In genomic region chr12:124745468-124745890, GRCh38 we compare ENCODE assay signal across 9 cellular contexts.
DNase-seq lines count a peak whose midpoint lies in the region; ATAC-seq, FAIRE-seq and TF ChIP-seq lines count a peak whose summit lies in the region.
"Had no signal": no experiment of that assay in that cellular context is flagged by ENCODE, and none has a peak within 500 bp of the region (broad histone marks: within the 10 kb centered on the region; RNA-seq: fewer than 3 reads in every experiment).

No MANE protein-coding gene starts in this region.

- in situ Hi-C loops in ACHN (cut with HindIII; ENCODE audit: low pct_ligation_motif_present, low pct_unique_long_range_greater_than_20kb, low sequenced_read_pairs) = no loop called here

- no peaks in the 10 kb centered on the region for H3K9me2 ChIP-seq in PC-9 (ENCODE audit: insufficient read depth)

- no peak overlapping the region for H3K4me3 ChIP-seq in PC-9
- peak overlapping the region in 1 of 4 donors; percentile 48 for H3K4me3 ChIP-seq in esophagus squamous epithelium
- no peak overlapping the region for H3K4me3 ChIP-seq in parathyroid adenoma (ENCODE audit: low read depth, low read length)

- H3K4me1 ChIP-seq in PC-9 (replicated peaks; ENCODE audit: insufficient read depth) (peaks cover 28% of the 10 kb centered on the region), esophagus squamous epithelium (peaks cover 18 to 37% (median 30%) of the 10 kb centered on the region in 3 donors), parathyroid adenoma (peaks cover 2% of the 10 kb centered on the region)

- no peak overlapping the region for H3K9ac ChIP-seq in parathyroid adenoma

- H3K79me2 ChIP-seq in PC-9 (ENCODE audit: low read depth) (no peaks in the 10 kb centered on the region), parathyroid adenoma (no peaks in the 10 kb centered on the region)

- no peak for ATAC-seq in HG03354 (IDR thresholded peaks at IDR 0.05; ENCODE audit: poor library complexity, severe bottlenecking, unreplicated experiment)
- ATAC-seq in GM18873 (IDR thresholded peaks at IDR 0.05; ENCODE audit: low FRiP score, unreplicated experiment) = no peak
- ATAC-seq in GM19452 (IDR thresholded peaks at IDR 0.05; ENCODE audit: unreplicated experiment) = no peak

- H2AFZ ChIP-seq in PC-9 (no peak overlapping the region), parathyroid adenoma (peak overlapping the region; percentile 28)

- no peak for FAIRE-seq in RCC 7860 (lab: Jason Lieb, UNC)

- TF ChIP-seq POLR2A in esophagus squamous epithelium (IDR thresholded peaks at IDR 0.05) = no peak

- CTCF ChIA-PET in PC-9 (lab: Charles Lee) = no interaction called here

- no peaks in the 10 kb centered on the region for H4K20me1 ChIP-seq in PC-9 (ENCODE audit: insufficient read depth)

- H3K9me3 ChIP-seq in PC-9 (ENCODE audit: insufficient read depth, low read depth) (no peaks in the 10 kb centered on the region), esophagus squamous epithelium (no peaks in the 10 kb centered on the region), parathyroid adenoma (ENCODE audit: control insufficient read depth, low read length) (no peaks in the 10 kb centered on the region)

- intact Hi-C loops in PC-9 (cut with micrococcal nuclease; ENCODE audit: unreplicated experiment) = no loop called here
- intact Hi-C loops in esophagus squamous epithelium (cut with DNase I) = no loop called here

- 23 to 38% methylated on average over 5 of the region's 5 CpGs for WGBS in esophagus squamous epithelium, 2 donors

- TF ChIP-seq CTCF in PC-9 (conservative IDR thresholded peaks at IDR 0.05) (no peak), esophagus squamous epithelium (IDR thresholded peaks at IDR 0.05) (no peak), parathyroid adenoma (IDR thresholded peaks at IDR 0.05) (no peak)

- DNase-seq in ACHN = peak; percentile 39
- DNase-seq in PC-9 = no peak
- no peak for DNase-seq in esophagus squamous epithelium (lab: John Stamatoyannopoulos, UW)
- DNase-seq in RCC 7860 (ENCODE audit: low spot score) = no peak
- DNase-seq: CD8-positive, alpha-beta memory T cell had no signal

- no TSS peak for BruUV-seq in PC-9 (replicated peaks; lab: Mats Ljungman, UMichigan)

- no peak overlapping the region; the same call in 1 of the 2 replicates for H3K27ac ChIP-seq in PC-9
- peak overlapping the region; percentile 48 to 93 (median 80) for H3K27ac ChIP-seq in esophagus squamous epithelium
- H3K27ac ChIP-seq in parathyroid adenoma = peak overlapping the region; percentile 39

- H3F3A ChIP-seq in PC-9 (ENCODE audit: insufficient read depth, low read depth) = peaks cover 59% of the 10 kb centered on the region; the same call in 1 of the 2 replicates

- POLR2A ChIA-PET in PC-9 (lab: Charles Lee; ENCODE audit: unreplicated experiment) = no interaction called here

- H3K36me3 ChIP-seq in PC-9 (ENCODE audit: low read depth) = no peaks in the 10 kb centered on the region
- H3K36me3 ChIP-seq in esophagus squamous epithelium = no peaks in the 10 kb centered on the region
- H3K36me3 ChIP-seq in parathyroid adenoma (ENCODE audit: control insufficient read depth, insufficient read depth, low read length) = no peaks in the 10 kb centered on the region

- H3K27me3 ChIP-seq in PC-9 (ENCODE audit: insufficient read depth, low read depth) (no peaks in the 10 kb centered on the region), esophagus squamous epithelium (peaks cover 0 to 42% (median 0%) of the 10 kb centered on the region in 4 donors), parathyroid adenoma (ENCODE audit: control insufficient read depth, insufficient read depth, low read length) (no peaks in the 10 kb centered on the region)

- peak overlapping the region; percentile 45; the same call in 1 of the 2 replicates for H3K4me2 ChIP-seq in PC-9
- peak overlapping the region; percentile 4 for H3K4me2 ChIP-seq in parathyroid adenoma (ENCODE audit: low read length)
